8 cellular contexts compared by ENCODE assay signal in genomic region chr4:53563824-53564223, GRCh38.
DNase-seq lines count a peak whose midpoint lies in the region; ATAC-seq lines count a peak whose summit lies in the region.

No MANE protein-coding gene starts in this region.

- peak; percentile 0 for DNase-seq in NK-92 treated with Interleukin-12 subunit alpha and Interleukin-12 subunit beta, amount 100 ng/mL, for 24 hours (lab: John Stamatoyannopoulos, UW)
- DNase-seq in NK-92 (lab: John Stamatoyannopoulos, UW; ENCODE audit: unreplicated experiment) (no peak), amniotic stem cell (lab: John Stamatoyannopoulos, UW) (peak; percentile 56), SHP77 (lab: John Stamatoyannopoulos, UW) (no peak), foreskin melanocyte (no peak), NCI-H1436 treated with DMSO at 0.1 percent for 48 hours (lab: John Stamatoyannopoulos, UW) (no peak)
- DNase-seq in stimulated activated CD4-positive, alpha-beta T cell treated with anti-CD3 and anti-CD28 coated beads, Interleukin-2, amount 100 ng/mL, for 48 hours: peak; percentile 3

- peak; percentile 93 for ATAC-seq in HG02885 (IDR thresholded peaks at IDR 0.05; ENCODE audit: poor library complexity, unreplicated experiment)

Comparison
In these comparisons a context has a peak if more than half of its experiments do, and no peak if none do; other contexts are left out.
1. DNase-seq: peak in NK-92 treated with Interleukin-12 subunit alpha and Interleukin-12 subunit beta, amount 100 ng/mL, for 24 hours (single experiment), amniotic stem cell (single experiment) and stimulated activated CD4-positive, alpha-beta T cell treated with anti-CD3 and anti-CD28 coated beads, Interleukin-2, amount 100 ng/mL, for 48 hours (2 of 2); none in NK-92 (single experiment), SHP77 (0 of 2), foreskin melanocyte (single experiment) and NCI-H1436 treated with DMSO at 0.1 percent for 48 hours (single experiment).